1 cellular context compared by ENCODE assay signal in the genomic region with DNA sequence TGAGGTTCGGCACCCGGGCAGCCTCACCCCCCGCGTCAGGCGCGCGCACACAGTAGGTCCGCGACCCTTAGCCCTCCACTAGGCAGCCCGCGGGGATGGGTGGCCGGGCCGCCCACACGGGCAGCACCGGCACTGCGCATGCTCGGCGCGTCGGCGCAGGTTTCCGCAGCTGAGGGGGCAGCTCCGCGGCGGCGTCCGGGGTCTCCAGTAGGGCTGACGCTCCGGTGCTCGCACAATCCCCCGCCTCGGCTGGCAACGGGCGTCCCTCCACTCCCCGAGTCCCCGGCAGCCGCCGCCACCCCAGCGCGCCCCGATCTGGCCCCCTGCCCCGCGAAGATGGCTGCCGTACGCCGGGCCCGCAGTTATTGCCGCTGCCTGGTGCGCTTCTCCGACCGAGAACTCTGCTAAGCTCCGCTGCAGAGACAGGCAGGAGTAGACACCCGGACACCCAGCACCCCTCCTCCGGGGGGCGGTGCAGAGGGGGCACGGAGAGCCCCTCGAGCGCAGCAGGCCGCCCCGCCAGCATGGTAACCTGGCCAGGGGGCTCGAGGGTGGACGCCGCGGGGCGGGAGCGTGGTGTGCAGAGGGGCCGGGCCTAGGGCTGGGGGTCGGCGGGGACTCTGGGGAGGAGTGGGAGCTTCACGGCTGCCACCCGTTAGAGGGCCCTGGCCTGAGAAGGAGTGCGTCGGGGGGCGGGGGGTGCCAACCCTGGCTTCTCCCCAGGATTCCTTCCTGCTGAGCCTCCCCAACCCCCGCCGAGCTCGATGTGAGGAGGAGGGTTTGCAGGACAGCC.
A peak's percentile ranks its signal among the peaks of the same experiment; 100 is the strongest.
TF ChIP-seq lines count a peak whose summit lies in the region.

FBXO9 (plus strand) TSS at position 139 of the 793 bp plus-strand sequence; CDS start at position 525, 386 bp downstream.

TF ChIP-seq in HepG2, 621 proteins besides CTCF, POLR2A, EP300 and RAD21 (continued from another document and continues in another):
- TF ChIP-seq, protein P1, sequence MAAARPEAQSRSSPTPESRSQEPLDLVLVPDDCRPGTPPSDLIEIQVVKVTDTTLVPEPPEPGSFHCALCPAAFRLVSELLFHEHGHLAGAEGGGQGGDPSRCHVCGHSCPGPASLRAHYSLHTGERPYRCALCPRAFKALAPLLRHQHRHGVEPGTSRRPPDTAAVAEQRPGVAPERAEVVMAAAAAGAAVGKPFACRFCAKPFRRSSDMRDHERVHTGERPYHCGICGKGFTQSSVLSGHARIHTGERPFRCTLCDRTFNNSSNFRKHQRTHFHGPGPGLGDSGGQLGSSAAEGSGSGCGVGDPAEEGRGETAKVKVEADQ (CRISPR knock-in tag; IDR thresholded peaks at IDR 0.05; ENCODE audit: borderline replicate concordance): peak; percentile 10; the same call in 1 of the 2 replicates
- TF ChIP-seq ZFP90 (CRISPR knock-in tag; IDR thresholded peaks at IDR 0.05; ENCODE audit: borderline replicate concordance) (no peak), THRA (CRISPR knock-in tag; IDR thresholded peaks at IDR 0.05; ENCODE audit: borderline replicate concordance) (no peak; the same call in none of the 2 replicates), ZNF296 (CRISPR knock-in tag; conservative IDR thresholded peaks at IDR 0.05) (no peak), SCMH1 (CRISPR knock-in tag; IDR thresholded peaks at IDR 0.05; ENCODE audit: borderline replicate concordance) (no peak), STAT5B (CRISPR knock-in tag; IDR thresholded peaks at IDR 0.05) (no peak), MLX (CRISPR knock-in tag; IDR thresholded peaks at IDR 0.05) (0 out of 2 replicates have a peak, but pooled peaks have one; percentile 9), ZNF17 (CRISPR knock-in tag; IDR thresholded peaks at IDR 0.05) (no peak), THYN1 (CRISPR knock-in tag; IDR thresholded peaks at IDR 0.05; ENCODE audit: borderline replicate concordance, low read depth) (peak; percentile 97; the same call in 1 of the 2 replicates), MIER2 (CRISPR knock-in tag; IDR thresholded peaks at IDR 0.05) (no peak; the same call in 1 of the 2 replicates), ZBTB3 (CRISPR knock-in tag; IDR thresholded peaks at IDR 0.05; ENCODE audit: borderline replicate concordance, low read depth) (no peak), HMG20B (CRISPR knock-in tag; conservative IDR thresholded peaks at IDR 0.05) (no peak), GTF2F1 (IDR thresholded peaks at IDR 0.05; ENCODE audit: low read length) (no peak), MEF2D (CRISPR knock-in tag; IDR thresholded peaks at IDR 0.05) (no peak), MLLT10 (CRISPR knock-in tag; IDR thresholded peaks at IDR 0.05) (no peak), ZNF557 (CRISPR knock-in tag; IDR thresholded peaks at IDR 0.05) (no peak), MED13 (CRISPR knock-in tag; IDR thresholded peaks at IDR 0.05) (no peak), ZNF598 (CRISPR knock-in tag; IDR thresholded peaks at IDR 0.05; ENCODE audit: borderline replicate concordance) (peak; percentile 82; the same call in 1 of the 2 replicates), ZNF512 (CRISPR knock-in tag; IDR thresholded peaks at IDR 0.05) (peak; percentile 52), HDAC1 (CRISPR knock-in tag; IDR thresholded peaks at IDR 0.05) (peak; percentile 93), ZNF737 (CRISPR knock-in tag; IDR thresholded peaks at IDR 0.05; ENCODE audit: borderline replicate concordance) (no peak), IKZF4 (CRISPR knock-in tag; IDR thresholded peaks at IDR 0.05; ENCODE audit: borderline replicate concordance, low read depth, not compliant biosample characterization) (peak; percentile 70), SATB2 (CRISPR knock-in tag; IDR thresholded peaks at IDR 0.05) (no peak), ELF1 (CRISPR knock-in tag; IDR thresholded peaks at IDR 0.05) (no peak), PTBP1 (IDR thresholded peaks at IDR 0.05; ENCODE audit: low read depth, low read length, poor library complexity, severe bottlenecking) (no peak), ZNF251 (CRISPR knock-in tag; IDR thresholded peaks at IDR 0.05) (0 out of 2 replicates have a peak, but pooled peaks have one; percentile 9), GZF1 (CRISPR knock-in tag; IDR thresholded peaks at IDR 0.05) (peak; percentile 89; the same call in 1 of the 2 replicates), NFKB2 (CRISPR knock-in tag; IDR thresholded peaks at IDR 0.05; ENCODE audit: borderline replicate concordance) (peak; percentile 73; the same call in 1 of the 2 replicates), USF2 (IDR thresholded peaks at IDR 0.05; ENCODE audit: low read depth, low read length) (no peak), USF2 (CRISPR knock-in tag; IDR thresholded peaks at IDR 0.05; ENCODE audit: borderline replicate concordance) (no peak; the same call in 1 of the 2 replicates)
- TF ChIP-seq, protein P2, sequence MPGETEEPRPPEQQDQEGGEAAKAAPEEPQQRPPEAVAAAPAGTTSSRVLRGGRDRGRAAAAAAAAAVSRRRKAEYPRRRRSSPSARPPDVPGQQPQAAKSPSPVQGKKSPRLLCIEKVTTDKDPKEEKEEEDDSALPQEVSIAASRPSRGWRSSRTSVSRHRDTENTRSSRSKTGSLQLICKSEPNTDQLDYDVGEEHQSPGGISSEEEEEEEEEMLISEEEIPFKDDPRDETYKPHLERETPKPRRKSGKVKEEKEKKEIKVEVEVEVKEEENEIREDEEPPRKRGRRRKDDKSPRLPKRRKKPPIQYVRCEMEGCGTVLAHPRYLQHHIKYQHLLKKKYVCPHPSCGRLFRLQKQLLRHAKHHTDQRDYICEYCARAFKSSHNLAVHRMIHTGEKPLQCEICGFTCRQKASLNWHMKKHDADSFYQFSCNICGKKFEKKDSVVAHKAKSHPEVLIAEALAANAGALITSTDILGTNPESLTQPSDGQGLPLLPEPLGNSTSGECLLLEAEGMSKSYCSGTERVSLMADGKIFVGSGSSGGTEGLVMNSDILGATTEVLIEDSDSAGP (CRISPR knock-in tag; IDR thresholded peaks at IDR 0.05; ENCODE audit: borderline replicate concordance): peak; percentile 96
- TF ChIP-seq, protein P3, sequence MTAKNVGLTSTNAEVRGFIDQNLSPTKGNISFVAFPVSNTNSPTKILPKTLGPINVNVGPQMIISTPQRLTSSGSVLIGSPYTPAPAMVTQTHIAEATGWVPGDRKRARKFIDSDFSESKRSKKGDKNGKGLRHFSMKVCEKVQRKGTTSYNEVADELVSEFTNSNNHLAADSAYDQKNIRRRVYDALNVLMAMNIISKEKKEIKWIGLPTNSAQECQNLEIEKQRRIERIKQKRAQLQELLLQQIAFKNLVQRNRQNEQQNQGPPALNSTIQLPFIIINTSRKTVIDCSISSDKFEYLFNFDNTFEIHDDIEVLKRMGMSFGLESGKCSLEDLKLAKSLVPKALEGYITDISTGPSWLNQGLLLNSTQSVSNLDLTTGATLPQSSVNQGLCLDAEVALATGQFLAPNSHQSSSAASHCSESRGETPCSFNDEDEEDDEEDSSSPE (CRISPR knock-in tag; IDR thresholded peaks at IDR 0.05): no peak
- TF ChIP-seq, protein P4, sequence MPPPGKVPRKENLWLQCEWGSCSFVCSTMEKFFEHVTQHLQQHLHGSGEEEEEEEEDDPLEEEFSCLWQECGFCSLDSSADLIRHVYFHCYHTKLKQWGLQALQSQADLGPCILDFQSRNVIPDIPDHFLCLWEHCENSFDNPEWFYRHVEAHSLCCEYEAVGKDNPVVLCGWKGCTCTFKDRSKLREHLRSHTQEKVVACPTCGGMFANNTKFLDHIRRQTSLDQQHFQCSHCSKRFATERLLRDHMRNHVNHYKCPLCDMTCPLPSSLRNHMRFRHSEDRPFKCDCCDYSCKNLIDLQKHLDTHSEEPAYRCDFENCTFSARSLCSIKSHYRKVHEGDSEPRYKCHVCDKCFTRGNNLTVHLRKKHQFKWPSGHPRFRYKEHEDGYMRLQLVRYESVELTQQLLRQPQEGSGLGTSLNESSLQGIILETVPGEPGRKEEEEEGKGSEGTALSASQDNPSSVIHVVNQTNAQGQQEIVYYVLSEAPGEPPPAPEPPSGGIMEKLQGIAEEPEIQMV (CRISPR knock-in tag; IDR thresholded peaks at IDR 0.05; ENCODE audit: low read depth): peak; percentile 90
- TF ChIP-seq, protein P5, sequence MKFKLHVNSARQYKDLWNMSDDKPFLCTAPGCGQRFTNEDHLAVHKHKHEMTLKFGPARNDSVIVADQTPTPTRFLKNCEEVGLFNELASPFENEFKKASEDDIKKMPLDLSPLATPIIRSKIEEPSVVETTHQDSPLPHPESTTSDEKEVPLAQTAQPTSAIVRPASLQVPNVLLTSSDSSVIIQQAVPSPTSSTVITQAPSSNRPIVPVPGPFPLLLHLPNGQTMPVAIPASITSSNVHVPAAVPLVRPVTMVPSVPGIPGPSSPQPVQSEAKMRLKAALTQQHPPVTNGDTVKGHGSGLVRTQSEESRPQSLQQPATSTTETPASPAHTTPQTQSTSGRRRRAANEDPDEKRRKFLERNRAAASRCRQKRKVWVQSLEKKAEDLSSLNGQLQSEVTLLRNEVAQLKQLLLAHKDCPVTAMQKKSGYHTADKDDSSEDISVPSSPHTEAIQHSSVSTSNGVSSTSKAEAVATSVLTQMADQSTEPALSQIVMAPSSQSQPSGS (CRISPR knock-in tag; IDR thresholded peaks at IDR 0.05): no peak; the same call in 1 of the 2 replicates
- TF ChIP-seq, protein P6, sequence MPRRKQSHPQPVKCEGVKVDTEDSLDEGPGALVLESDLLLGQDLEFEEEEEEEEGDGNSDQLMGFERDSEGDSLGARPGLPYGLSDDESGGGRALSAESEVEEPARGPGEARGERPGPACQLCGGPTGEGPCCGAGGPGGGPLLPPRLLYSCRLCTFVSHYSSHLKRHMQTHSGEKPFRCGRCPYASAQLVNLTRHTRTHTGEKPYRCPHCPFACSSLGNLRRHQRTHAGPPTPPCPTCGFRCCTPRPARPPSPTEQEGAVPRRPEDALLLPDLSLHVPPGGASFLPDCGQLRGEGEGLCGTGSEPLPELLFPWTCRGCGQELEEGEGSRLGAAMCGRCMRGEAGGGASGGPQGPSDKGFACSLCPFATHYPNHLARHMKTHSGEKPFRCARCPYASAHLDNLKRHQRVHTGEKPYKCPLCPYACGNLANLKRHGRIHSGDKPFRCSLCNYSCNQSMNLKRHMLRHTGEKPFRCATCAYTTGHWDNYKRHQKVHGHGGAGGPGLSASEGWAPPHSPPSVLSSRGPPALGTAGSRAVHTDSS (CRISPR knock-in tag; conservative IDR thresholded peaks at IDR 0.05): no peak
